ENCODE assay signal across 8 cellular contexts in the genomic region with DNA sequence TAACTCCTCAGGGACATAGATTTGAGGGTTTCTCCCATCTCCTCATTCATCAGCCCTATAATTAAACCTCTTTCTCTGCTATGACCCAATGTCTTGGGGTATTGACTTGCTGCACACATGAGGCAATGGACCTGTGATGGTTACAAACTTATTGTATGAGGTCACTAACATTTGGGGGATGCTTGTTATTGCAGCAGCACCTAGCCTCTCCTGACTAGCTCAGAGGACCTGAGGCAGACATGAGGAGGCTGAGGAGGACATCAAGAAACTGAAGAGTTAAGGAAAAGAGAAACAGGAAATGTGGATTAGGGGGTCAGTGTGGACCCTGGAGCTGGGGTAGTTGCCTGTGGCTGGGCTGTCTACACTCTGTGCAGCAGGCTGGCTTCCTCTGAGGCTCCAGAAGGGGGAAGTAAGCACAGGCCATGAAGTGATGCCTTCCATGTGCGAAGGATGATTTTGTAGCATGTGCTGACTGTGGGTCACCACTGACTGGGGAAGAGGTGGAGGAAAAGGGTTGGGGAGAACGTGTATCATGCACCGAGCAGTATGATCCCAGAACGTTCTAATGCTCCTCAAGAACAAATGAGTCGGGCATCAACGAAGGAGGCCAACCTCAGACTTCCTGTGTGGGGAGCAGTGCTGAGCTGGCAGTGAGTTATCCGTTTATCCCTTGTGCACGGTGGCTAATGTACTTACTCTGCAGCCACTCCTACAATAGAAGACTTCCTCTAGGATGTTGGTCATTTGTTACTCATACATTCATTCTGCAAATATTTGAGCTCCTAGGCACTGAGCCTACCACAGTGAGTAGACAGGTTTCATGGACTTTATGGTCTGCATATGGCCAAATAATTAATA. TPM values are rescaled to one million over a fixed set of nuclear protein-coding genes. Genes with fewer than 3 reads are reported as not detected.
DNase-seq lines count a peak whose midpoint lies in the region; ATAC-seq and TF ChIP-seq lines count a peak whose summit lies in the region.

No MANE protein-coding gene starts in this region.

- peaks cover 3 to 9% of the 10 kb centered on the region in 2 donors for H3K4me1 ChIP-seq in lung (ENCODE audit: control insufficient read depth in 2 of 2, insufficient read depth in 2 of 2, low read length in 2 of 2)
- H3K4me1 ChIP-seq in spleen = peaks cover 0 to 48% (median 25%) of the 10 kb centered on the region in 6 donors

- H3K4me3 Mint-ChIP-seq in CD14-positive monocyte = peak overlapping the region in 1 of 2 donors; percentile 54
- peak overlapping the region; percentile 37 for H3K4me3 Mint-ChIP-seq in activated T-helper 1 cell treated with anti-CD3 and anti-CD28 coated beads, Interleukin-12 subunit alpha, Interleukin-12 subunit beta, Interleukin-2, Interleukin-4 antibody, amounts not matched to agents 30 ng/mL and 10 ng/mL and 1 ng/mL, durations not matched to agents 14 hours and 24 hours and 36 hours

- H3K9me3 ChIP-seq in lung (ENCODE audit: control insufficient read depth in 2 of 2, insufficient read depth in 1 of 2, low read length in 1 of 2) (peaks cover 0 to 5% of the 10 kb centered on the region in 2 donors), spleen (peaks cover 0 to 6% (median 4%) of the 10 kb centered on the region in 8 donors)

- H3K36me3 ChIP-seq in lung (ENCODE audit: control insufficient read depth in 2 of 2, insufficient read depth in 2 of 2, low read length in 2 of 2) = no peaks in the 10 kb centered on the region
- H3K36me3 ChIP-seq in spleen = no peaks in the 10 kb centered on the region

- peaks cover 7 to 9% of the 10 kb centered on the region in 2 donors for H3K36me3 Mint-ChIP-seq in CD14-positive monocyte
- peaks cover 7% of the 10 kb centered on the region for H3K36me3 Mint-ChIP-seq in activated T-helper 1 cell treated with anti-CD3 and anti-CD28 coated beads, Interleukin-12 subunit alpha, Interleukin-12 subunit beta, Interleukin-2, Interleukin-4 antibody, amounts not matched to agents 30 ng/mL and 10 ng/mL and 1 ng/mL, durations not matched to agents 14 hours and 24 hours and 36 hours (ENCODE audit: low read depth)

- 25 to 38% methylated on average over 8 of the region's 8 CpGs for WGBS in lung, 2 donors
- 8 to 35% (median 25%) methylated on average over 8 of the region's 8 CpGs for WGBS in spleen, 5 donors

- peak overlapping the region; percentile 84 to 96 (median 89) for H3K27ac Mint-ChIP-seq in CD14-positive monocyte
- peak overlapping the region; percentile 25 for H3K27ac Mint-ChIP-seq in activated T-helper 1 cell treated with anti-CD3 and anti-CD28 coated beads, Interleukin-12 subunit alpha, Interleukin-12 subunit beta, Interleukin-2, Interleukin-4 antibody, amounts not matched to agents 30 ng/mL and 10 ng/mL and 1 ng/mL, durations not matched to agents 14 hours and 24 hours and 36 hours

- H3K4me1 Mint-ChIP-seq in CD14-positive monocyte = peaks cover 43% of the 10 kb centered on the region
- H3K4me1 Mint-ChIP-seq in activated T-helper 1 cell treated with anti-CD3 and anti-CD28 coated beads, Interleukin-12 subunit alpha, Interleukin-12 subunit beta, Interleukin-2, Interleukin-4 antibody, amounts not matched to agents 30 ng/mL and 10 ng/mL and 1 ng/mL, durations not matched to agents 14 hours and 24 hours and 36 hours (ENCODE audit: low read depth) = peaks cover 51% of the 10 kb centered on the region

- H3K27ac ChIP-seq in lung (ENCODE audit: low read depth in 1 of 2, low read length in 1 of 2) (peak overlapping the region in 1 of 2 donors; percentile 1), spleen (no peak overlapping the region)

- ATAC-seq in lung (ENCODE audit: insufficient read depth, low FRiP score) (peak; percentile 62), GM19328 (IDR thresholded peaks at IDR 0.05; ENCODE audit: unreplicated experiment) (no peak), HG03342 (IDR thresholded peaks at IDR 0.05; ENCODE audit: unreplicated experiment) (no peak)

- peaks cover 2 to 22% (median 7%) of the 10 kb centered on the region in 3 donors for H3K27me3 Mint-ChIP-seq in CD14-positive monocyte (ENCODE audit: low read depth in 3 of 3)
- peaks cover 3% of the 10 kb centered on the region for H3K27me3 Mint-ChIP-seq in activated T-helper 1 cell treated with anti-CD3 and anti-CD28 coated beads, Interleukin-12 subunit alpha, Interleukin-12 subunit beta, Interleukin-2, Interleukin-4 antibody, amounts not matched to agents 30 ng/mL and 10 ng/mL and 1 ng/mL, durations not matched to agents 14 hours and 24 hours and 36 hours (ENCODE audit: insufficient read depth)

- DNase-seq in CD14-positive monocyte (ENCODE audit: low spot score) = peak; percentile 91
- peak; percentile 99 for DNase-seq in LHCN-M2 (ENCODE audit: low read depth)
- no peak for DNase-seq in activated T-helper 1 cell treated with anti-CD3 and anti-CD28 coated beads, Interleukin-12 subunit alpha, Interleukin-12 subunit beta, Interleukin-2, Interleukin-4 antibody, amounts not matched to agents 30 ng/mL and 10 ng/mL and 1 ng/mL, durations not matched to agents 14 hours and 24 hours and 36 hours (ENCODE audit: low spot score)
- DNase-seq in lung (ENCODE audit: low spot score) = no peak
- no peak for DNase-seq in posterior vena cava (ENCODE audit: low spot score)
- no peak for DNase-seq in spleen

- H3K9me3 Mint-ChIP-seq in CD14-positive monocyte = peaks cover 8 to 18% (median 14%) of the 10 kb centered on the region in 7 donors
- H3K9me3 Mint-ChIP-seq in activated T-helper 1 cell treated with anti-CD3 and anti-CD28 coated beads, Interleukin-12 subunit alpha, Interleukin-12 subunit beta, Interleukin-2, Interleukin-4 antibody, amounts not matched to agents 30 ng/mL and 10 ng/mL and 1 ng/mL, durations not matched to agents 14 hours and 24 hours and 36 hours = peaks cover 18% of the 10 kb centered on the region

- TF ChIP-seq POLR2A in spleen (IDR thresholded peaks at IDR 0.05) = no peak

- intact Hi-C loops in CD14-positive monocyte (cut with micrococcal nuclease) = loop anchor here (1.0 to 10.0 kb wide), 4 partner anchors 45 to 95 kb away; no protein-coding TSS in a partner anchor
- intact Hi-C loops in activated T-helper 1 cell treated with anti-CD3 and anti-CD28 coated beads, Interleukin-12 subunit alpha, Interleukin-12 subunit beta, Interleukin-2, Interleukin-4 antibody, amounts not matched to agents 30 ng/mL and 10 ng/mL and 1 ng/mL, durations not matched to agents 14 hours and 24 hours and 36 hours (cut with micrococcal nuclease) = loop anchor here (2.0 to 5.0 kb wide), 2 partner anchors 42 to 100 kb away; a partner anchor contains a TSS
- intact Hi-C loops in posterior vena cava (cut with DNase I) = no loop called here
- intact Hi-C loops in spleen (cut with DNase I; ENCODE audit: low total_unique reads) = no loop called here

- H3K27me3 ChIP-seq in lung (ENCODE audit: control insufficient read depth, insufficient read depth) = no peaks in the 10 kb centered on the region
- no peaks in the 10 kb centered on the region for H3K27me3 ChIP-seq in spleen (replicated peaks in 1 of 7)

- TF ChIP-seq CTCF in CD14-positive monocyte (IDR thresholded peaks at IDR 0.05) (no peak), lung (IDR thresholded peaks at IDR 0.05; ENCODE audit: control extremely low read depth, extremely low read depth) (no peak), spleen (IDR thresholded peaks at IDR 0.05 in 8 of 11, conservative IDR thresholded peaks at IDR 0.05 in 3 of 11) (no peak)

- H3K4me3 ChIP-seq in lung = no peak overlapping the region
- no peak overlapping the region for H3K4me3 ChIP-seq in spleen

RNA-seq across cellular contexts. Expression of a gene that starts 42.1 kb away (rescaled TPM):
- polyA plus RNA-seq in CD14-positive monocyte (not detected), lung (under 1 TPM; 0.11 to 0.14 TPM), spleen (under 1 TPM; 0.12 to 0.16 (median 0.13) TPM)
- total RNA-seq in LHCN-M2 (2014; rRNA removed) (27.8 and 33.4 TPM in 2 replicates), lung (under 1 TPM; 0.58 to 0.88 TPM), posterior vena cava (under 1 TPM; 0.32 to 0.38 TPM), spleen (under 1 TPM in 2 of 7 donors, not detected in 5; 0.13 to 0.29 TPM)
- polyA plus RNA-seq in LHCN-M2 (2012) = 3.9 TPM
- 0.78 and 1.2 TPM in 2 replicates for total RNA-seq in activated T-helper 1 cell treated with anti-CD3 and anti-CD28 coated beads, Interleukin-12 subunit alpha, Interleukin-12 subunit beta, Interleukin-2, Interleukin-4 antibody, amounts not matched to agents 30 ng/mL and 10 ng/mL and 1 ng/mL, durations not matched to agents 14 hours and 24 hours and 36 hours

Comparison
In these comparisons a context has a peak if more than half of its experiments do, and no peak if none do; other contexts are left out.
1. DNase-seq: peak in CD14-positive monocyte (single experiment) and LHCN-M2 (single experiment); none in activated T-helper 1 cell treated with anti-CD3 and anti-CD28 coated beads, Interleukin-12 subunit alpha, Interleukin-12 subunit beta, Interleukin-2, Interleukin-4 antibody, amounts not matched to agents 30 ng/mL and 10 ng/mL and 1 ng/mL, durations not matched to agents 14 hours and 24 hours and 36 hours (single experiment), lung (single experiment), posterior vena cava (single experiment) and spleen (single experiment).
2. RNA of a gene that starts 42.1 kb away (total RNA-seq): 27.8 to 33.4 TPM in LHCN-M2; 0.58 to 0.88 TPM in lung, 0.78 to 1.2 TPM in activated T-helper 1 cell treated with anti-CD3 and anti-CD28 coated beads, Interleukin-12 subunit alpha, Interleukin-12 subunit beta, Interleukin-2, Interleukin-4 antibody, amounts not matched to agents 30 ng/mL and 10 ng/mL and 1 ng/mL, durations not matched to agents 14 hours and 24 hours and 36 hours, 0.32 to 0.38 TPM in posterior vena cava and 0.13 to 0.29 TPM in spleen; every median in the first group is over 10 times any median in the second.
3. intact Hi-C loops: an anchor here in CD14-positive monocyte (1.0 to 10.0 kb wide) and activated T-helper 1 cell treated with anti-CD3 and anti-CD28 coated beads, Interleukin-12 subunit alpha, Interleukin-12 subunit beta, Interleukin-2, Interleukin-4 antibody, amounts not matched to agents 30 ng/mL and 10 ng/mL and 1 ng/mL, durations not matched to agents 14 hours and 24 hours and 36 hours (2.0 to 5.0 kb wide); none called in posterior vena cava and spleen.